8 cellular contexts compared by ENCODE assay signal in the genomic region with DNA sequence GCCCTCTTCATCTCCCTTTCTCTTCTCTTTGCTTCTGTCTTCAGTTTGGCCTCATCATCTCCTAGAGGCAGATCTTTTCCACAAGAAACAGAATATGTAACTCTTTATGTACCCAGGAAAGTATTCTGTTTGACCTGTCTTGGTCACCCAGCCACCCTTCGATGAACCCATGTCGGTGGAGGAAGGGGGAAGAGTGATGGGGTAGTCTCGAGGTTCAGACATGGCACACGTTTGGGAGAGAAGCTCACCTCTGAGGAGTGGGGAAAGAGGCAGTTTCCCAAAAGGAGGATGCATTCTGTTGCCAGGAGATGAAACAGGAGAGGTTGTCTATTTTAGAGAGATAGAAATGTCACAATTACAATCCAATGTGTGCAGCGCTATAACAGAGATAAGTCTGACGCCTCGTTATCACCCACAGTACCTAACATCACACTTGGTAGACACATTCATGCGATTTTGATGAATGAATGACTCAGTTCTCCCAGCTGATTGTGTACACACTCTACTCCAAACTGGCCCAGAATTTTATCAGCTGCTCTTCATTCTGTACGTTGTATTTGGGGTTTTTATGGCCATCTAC. TPM values are rescaled to one million over a fixed set of nuclear protein-coding genes. Genes with fewer than 3 reads are reported as not detected.
DNase-seq lines count a peak whose midpoint lies in the region; ATAC-seq and TF ChIP-seq lines count a peak whose summit lies in the region.

No MANE protein-coding gene starts in this region.

- peaks cover 27% of the 10 kb centered on the region for H3K27me3 Mint-ChIP-seq in CD8-positive, alpha-beta T cell (ENCODE audit: low read depth)
- peaks cover 22 to 41% (median 34%) of the 10 kb centered on the region in 5 donors for H3K27me3 Mint-ChIP-seq in naive thymus-derived CD4-positive, alpha-beta T cell

- peak overlapping the region; percentile 73 for H3K4me3 Mint-ChIP-seq in CD8-positive, alpha-beta T cell
- peak overlapping the region; percentile 31 to 79 (median 70) for H3K4me3 Mint-ChIP-seq in naive thymus-derived CD4-positive, alpha-beta T cell

- no peak for ATAC-seq in CD8-positive, alpha-beta T cell
- peak; percentile 66 for ATAC-seq in naive thymus-derived CD4-positive, alpha-beta T cell
- ATAC-seq in GM18867 (IDR thresholded peaks at IDR 0.05; ENCODE audit: unreplicated experiment): no peak
- no peak for ATAC-seq in GM21447 (IDR thresholded peaks at IDR 0.05; ENCODE audit: unreplicated experiment)

- no peaks in the 10 kb centered on the region for H3K4me1 ChIP-seq in CD8-positive, alpha-beta T cell (ENCODE audit: insufficient read depth, low read length)
- no peaks in the 10 kb centered on the region for H3K4me1 ChIP-seq in naive thymus-derived CD4-positive, alpha-beta T cell (ENCODE audit: control insufficient read depth in 2 of 2, insufficient read depth in 2 of 2, low read length in 2 of 2)

- DNase-seq in CD8-positive, alpha-beta T cell: no peak
- DNase-seq in LNCaP clone FGC (ENCODE audit: low read depth) (no peak), dermis microvascular lymphatic vessel endothelial cell (ENCODE audit: low read depth in 2 of 2) (peak; percentile 69 to 71), GF-D8 (lab: John Stamatoyannopoulos, UW) (no peak)
- DNase-seq in naive thymus-derived CD4-positive, alpha-beta T cell: no peak
- no peak for DNase-seq in stimulated activated CD4-positive, alpha-beta T cell treated with anti-CD3 and anti-CD28 coated beads, Interleukin-2, amount 100 ng/mL, for 48 hours

- H3K4me3 ChIP-seq in CD8-positive, alpha-beta T cell (ENCODE audit: low read depth, low read length): no peak overlapping the region
- peak overlapping the region; percentile 79 for H3K4me3 ChIP-seq in LNCaP clone FGC (ENCODE audit: low read depth, low read length)
- H3K4me3 ChIP-seq in naive thymus-derived CD4-positive, alpha-beta T cell (ENCODE audit: low read length): no peak overlapping the region

- CTCF ChIA-PET in CD8-positive, alpha-beta T cell (lab: Charles Lee): no interaction called here
- CTCF ChIA-PET in naive thymus-derived CD4-positive, alpha-beta T cell (lab: Charles Lee): interaction anchor here (1.1 kb wide), 1 partner anchor 8 kb away, joined by 3 read pairs; no protein-coding TSS in a partner anchor

- H3K36me3 Mint-ChIP-seq in CD8-positive, alpha-beta T cell: no peaks in the 10 kb centered on the region
- H3K36me3 Mint-ChIP-seq in naive thymus-derived CD4-positive, alpha-beta T cell: peaks cover 0 to 15% (median 0%) of the 10 kb centered on the region in 5 donors

- TF ChIP-seq CTCF in CD8-positive, alpha-beta T cell (IDR thresholded peaks at IDR 0.05): no peak
- TF ChIP-seq CTCF in LNCaP clone FGC (IDR thresholded peaks at IDR 0.05; ENCODE audit: control insufficient read depth, extremely low read depth, insufficient read depth): no peak

- intact Hi-C loops in CD8-positive, alpha-beta T cell (cut with DNase I, micrococcal nuclease): no loop called here
- intact Hi-C loops in naive thymus-derived CD4-positive, alpha-beta T cell (cut with micrococcal nuclease): loop anchor here in 1 of 2 donors (1.0 to 5.0 kb wide), 3 partner anchors 8 to 711 kb away; no protein-coding TSS in a partner anchor

- POLR2A ChIA-PET in CD8-positive, alpha-beta T cell (lab: Charles Lee): no interaction called here
- POLR2A ChIA-PET in naive thymus-derived CD4-positive, alpha-beta T cell (lab: Charles Lee): no interaction called here

- H3K9me3 ChIP-seq in CD8-positive, alpha-beta T cell (ENCODE audit: low read length): no peaks in the 10 kb centered on the region
- no peaks in the 10 kb centered on the region for H3K9me3 ChIP-seq in naive thymus-derived CD4-positive, alpha-beta T cell (ENCODE audit: control insufficient read depth in 2 of 3, low read length in 3 of 3)

- no peaks in the 10 kb centered on the region for H3K36me3 ChIP-seq in CD8-positive, alpha-beta T cell (ENCODE audit: insufficient read depth, low read length)
- H3K36me3 ChIP-seq in naive thymus-derived CD4-positive, alpha-beta T cell (ENCODE audit: control insufficient read depth in 2 of 3, insufficient read depth in 3 of 3, low read length in 3 of 3): no peaks in the 10 kb centered on the region

- no peaks in the 10 kb centered on the region for H3K9me3 Mint-ChIP-seq in CD8-positive, alpha-beta T cell
- H3K9me3 Mint-ChIP-seq in naive thymus-derived CD4-positive, alpha-beta T cell: peaks cover 0 to 12% (median 2%) of the 10 kb centered on the region in 11 donors

- H3K27ac Mint-ChIP-seq in CD8-positive, alpha-beta T cell: peak overlapping the region; percentile 69
- H3K27ac Mint-ChIP-seq in naive thymus-derived CD4-positive, alpha-beta T cell: peak overlapping the region in 4 of 9 donors; percentile 53 to 80 (median 72)

- H3K4me1 Mint-ChIP-seq in CD8-positive, alpha-beta T cell (ENCODE audit: low read depth): peaks cover 20% of the 10 kb centered on the region
- peaks cover 0 to 21% (median 13%) of the 10 kb centered on the region in 7 donors for H3K4me1 Mint-ChIP-seq in naive thymus-derived CD4-positive, alpha-beta T cell

- H3K27ac ChIP-seq in CD8-positive, alpha-beta T cell (ENCODE audit: low read depth, low read length): no peak overlapping the region
- no peak overlapping the region for H3K27ac ChIP-seq in naive thymus-derived CD4-positive, alpha-beta T cell (ENCODE audit: low read depth, low read length)

- no peaks in the 10 kb centered on the region for H3K27me3 ChIP-seq in CD8-positive, alpha-beta T cell (ENCODE audit: insufficient read depth, low read length)
- no peaks in the 10 kb centered on the region for H3K27me3 ChIP-seq in naive thymus-derived CD4-positive, alpha-beta T cell (ENCODE audit: control insufficient read depth in 2 of 2, insufficient read depth in 2 of 2, low read length in 2 of 2)

RNA-seq across cellular contexts. Expression of gene CCDC50, which starts 0.7 kb away (rescaled TPM):
- 1 to 10 TPM; 5.6 to 7.1 TPM for total RNA-seq in CD8-positive, alpha-beta T cell
- 89.8 and 97.0 TPM in 2 replicates for total RNA-seq in dermis microvascular lymphatic vessel endothelial cell
- total RNA-seq in naive thymus-derived CD4-positive, alpha-beta T cell: 10 to 100 TPM in 2 of 5 experiments, 1 to 10 TPM in 2, under 1 TPM in 1; 0.92 to 17.9 (median 6.2) TPM
- 1 to 10 TPM in 1 of 2 donors, under 1 TPM in 1; 0.92 to 1.5 TPM for polyA plus RNA-seq in naive thymus-derived CD4-positive, alpha-beta T cell

RNA-seq across cellular contexts. Expression of gene UTS2B, which starts 1.9 kb away (rescaled TPM):
- total RNA-seq in CD8-positive, alpha-beta T cell: not detected
- total RNA-seq in dermis microvascular lymphatic vessel endothelial cell: not detected in 2 replicates
- under 1 TPM in 1 of 5 experiments, not detected in 4; 0.34 TPM for total RNA-seq in naive thymus-derived CD4-positive, alpha-beta T cell
- not detected for polyA plus RNA-seq in naive thymus-derived CD4-positive, alpha-beta T cell

Comparison
In these comparisons a context has a peak if more than half of its experiments do, and no peak if none do; other contexts are left out.
1. DNase-seq: peak in dermis microvascular lymphatic vessel endothelial cell (2 of 2); none in CD8-positive, alpha-beta T cell (0 of 7), LNCaP clone FGC (single experiment), naive thymus-derived CD4-positive, alpha-beta T cell (0 of 9), stimulated activated CD4-positive, alpha-beta T cell treated with anti-CD3 and anti-CD28 coated beads, Interleukin-2, amount 100 ng/mL, for 48 hours (0 of 2) and GF-D8 (single experiment).